2 cellular contexts compared by ENCODE assay signal in the genomic region with DNA sequence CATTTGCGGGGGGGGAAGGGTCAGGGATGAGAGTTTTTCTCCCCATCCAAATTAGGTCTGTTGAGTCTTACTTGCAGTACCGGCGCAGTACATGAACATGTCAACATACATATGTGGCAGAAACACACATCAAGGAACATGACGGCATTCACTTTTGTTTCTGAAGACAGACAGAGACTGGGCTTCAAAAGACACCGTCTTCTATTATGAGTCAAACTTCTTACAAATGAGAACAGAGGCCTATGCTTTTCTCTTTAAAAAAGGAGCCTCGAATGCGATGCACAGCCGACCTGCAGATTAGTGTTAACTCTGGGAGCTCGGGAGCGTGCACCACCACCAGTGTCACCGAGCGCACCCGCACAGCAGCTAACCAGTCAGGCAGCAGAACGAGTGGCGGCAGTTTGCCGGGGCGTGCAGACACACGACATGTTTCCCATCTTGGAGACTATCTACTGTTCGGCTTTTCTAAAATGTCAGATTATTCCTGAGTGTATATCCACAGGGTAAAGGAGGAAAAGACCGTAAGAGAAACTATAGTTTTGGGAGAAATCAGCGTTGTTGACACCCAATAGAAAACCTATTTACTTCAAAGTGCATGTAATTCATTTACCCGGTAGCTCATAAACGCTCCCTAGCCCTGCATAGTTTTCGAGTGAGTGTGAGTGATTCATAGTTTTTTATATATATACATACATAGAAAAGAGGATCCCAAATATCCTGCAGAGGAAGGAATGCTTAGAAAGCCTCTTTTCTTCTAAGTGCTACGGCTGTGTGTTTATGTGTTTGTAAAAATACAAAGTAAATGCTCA.
TF ChIP-seq lines count a peak whose summit lies in the region.

No MANE protein-coding gene starts in this region.

TF ChIP-seq in HCT116, 20 proteins besides CTCF, POLR2A, EP300 and RAD21 (continued from another document):
- TF ChIP-seq REST (IDR thresholded peaks at IDR 0.05; ENCODE audit: low read depth): no peak
- TF ChIP-seq ZNF274 (IDR thresholded peaks at IDR 0.05; ENCODE audit: low read depth, low read length): no peak
- TF ChIP-seq TCF7L2 (IDR thresholded peaks at IDR 0.05; ENCODE audit: borderline replicate concordance, extremely low read depth, insufficient read depth, insufficient read length): no peak
- 0 out of 2 replicates have a peak, but pooled peaks have one; percentile 30 for TF ChIP-seq POLR2AphosphoS5 (IDR thresholded peaks at IDR 0.05; ENCODE audit: low read depth, low read length)
- no peak for TF ChIP-seq ATF3 (IDR thresholded peaks at IDR 0.05)
- no peak for TF ChIP-seq ELF1 (IDR thresholded peaks at IDR 0.05; ENCODE audit: borderline replicate concordance, low read depth)
- TF ChIP-seq EGR1 (IDR thresholded peaks at IDR 0.05; ENCODE audit: low read depth): no peak
- no peak for TF ChIP-seq CEBPB (IDR thresholded peaks at IDR 0.05; ENCODE audit: low read depth)
- no peak for TF ChIP-seq YY1 (IDR thresholded peaks at IDR 0.05; ENCODE audit: extremely low read depth, insufficient replicate concordance, low read depth, low read length)
- TF ChIP-seq, protein P1, sequence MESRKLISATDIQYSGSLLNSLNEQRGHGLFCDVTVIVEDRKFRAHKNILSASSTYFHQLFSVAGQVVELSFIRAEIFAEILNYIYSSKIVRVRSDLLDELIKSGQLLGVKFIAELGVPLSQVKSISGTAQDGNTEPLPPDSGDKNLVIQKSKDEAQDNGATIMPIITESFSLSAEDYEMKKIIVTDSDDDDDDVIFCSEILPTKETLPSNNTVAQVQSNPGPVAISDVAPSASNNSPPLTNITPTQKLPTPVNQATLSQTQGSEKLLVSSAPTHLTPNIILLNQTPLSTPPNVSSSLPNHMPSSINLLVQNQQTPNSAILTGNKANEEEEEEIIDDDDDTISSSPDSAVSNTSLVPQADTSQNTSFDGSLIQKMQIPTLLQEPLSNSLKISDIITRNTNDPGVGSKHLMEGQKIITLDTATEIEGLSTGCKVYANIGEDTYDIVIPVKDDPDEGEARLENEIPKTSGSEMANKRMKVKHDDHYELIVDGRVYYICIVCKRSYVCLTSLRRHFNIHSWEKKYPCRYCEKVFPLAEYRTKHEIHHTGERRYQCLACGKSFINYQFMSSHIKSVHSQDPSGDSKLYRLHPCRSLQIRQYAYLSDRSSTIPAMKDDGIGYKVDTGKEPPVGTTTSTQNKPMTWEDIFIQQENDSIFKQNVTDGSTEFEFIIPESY (IDR thresholded peaks at IDR 0.05; ENCODE audit: extremely low read depth, insufficient replicate concordance, low read length): no peak
- TF ChIP-seq, protein P2, sequence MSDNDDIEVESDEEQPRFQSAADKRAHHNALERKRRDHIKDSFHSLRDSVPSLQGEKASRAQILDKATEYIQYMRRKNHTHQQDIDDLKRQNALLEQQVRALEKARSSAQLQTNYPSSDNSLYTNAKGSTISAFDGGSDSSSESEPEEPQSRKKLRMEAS (IDR thresholded peaks at IDR 0.05): peak; percentile 85
- TF ChIP-seq ZFX (IDR thresholded peaks at IDR 0.05): no peak
- peak; percentile 41; the same call in 1 of the 2 replicates for TF ChIP-seq CBX3 (IDR thresholded peaks at IDR 0.05; ENCODE audit: low read depth)
- no peak for TF ChIP-seq SRF (IDR thresholded peaks at IDR 0.05; ENCODE audit: low read depth)
- TF ChIP-seq JUND (IDR thresholded peaks at IDR 0.05): peak; percentile 47
- no peak for TF ChIP-seq EZH2phosphoT487 (IDR thresholded peaks at IDR 0.05; ENCODE audit: borderline replicate concordance)
TF ChIP-seq in HCT116: peak in this region for 6.

TF ChIP-seq in SK-N-SH treated with all-trans-retinoic acid at 6 μM for 48 hours, 23 proteins besides CTCF, POLR2A, EP300 and RAD21 (continued from another document):
- TF ChIP-seq SNAI2 (CRISPR knock-in tag; IDR thresholded peaks at IDR 0.05): no peak
- no peak for TF ChIP-seq RARB (CRISPR knock-in tag; IDR thresholded peaks at IDR 0.05)
- no peak for TF ChIP-seq ZFP3 (CRISPR knock-in tag; IDR thresholded peaks at IDR 0.05)
TF ChIP-seq in SK-N-SH treated with all-trans-retinoic acid at 6 μM for 48 hours: peak in this region for 0.
